21 cellular contexts compared by ENCODE assay signal in genomic region chr5:93008502-93009167, GRCh38.
DNase-seq lines count a peak whose midpoint lies in the region; ATAC-seq, FAIRE-seq and TF ChIP-seq lines count a peak whose summit lies in the region.
"Had no signal": no experiment of that assay in that cellular context is flagged by ENCODE, and none has a peak within 500 bp of the region (broad histone marks: within the 10 kb centered on the region; RNA-seq: fewer than 3 reads in every experiment).

No MANE protein-coding gene starts in this region.

- no peak for TF ChIP-seq RAD21 in HepG2 (CRISPR knock-in tag; IDR thresholded peaks at IDR 0.05)

- H3K4me1 ChIP-seq in HepG2 (ENCODE audit: insufficient read depth, low read length) (no peaks in the 10 kb centered on the region), right lobe of liver (no peaks in the 10 kb centered on the region)
- H3K4me1 ChIP-seq: A549; BLaER1 treated with 17β-estradiol and CSF1 and Interleukin-3, amounts not matched to agents 10 nM and 100 nM; Caco-2 had no signal

- CTCF ChIA-PET in HepG2 (lab: Yijun Ruan, JAX; ENCODE audit: low intra/inter-chr PET ratio, low total read pairs): no interaction called here

- no peak for DNase-seq in HepG2 (ENCODE audit: low spot score)
- no peak for DNase-seq in right lobe of liver
- peak; percentile 8 for DNase-seq in choroid plexus epithelial cell (ENCODE audit: low read depth)
- DNase-seq in fibroblast of the aortic adventitia (ENCODE audit: low read depth): peak; percentile 48
- no peak for DNase-seq in left colon
- DNase-seq in T-helper 1 cell: no peak
- no peak for DNase-seq in GF-D8 (lab: John Stamatoyannopoulos, UW)
- DNase-seq: AML-193; Caco-2; Calu3; CD4-positive, alpha-beta T cell; CD8-positive, alpha-beta T cell; DMS79 treated with DMSO at 0.1 percent for 48 hours had no signal

- H2AFZ ChIP-seq in HepG2 (ENCODE audit: low read length): no peak overlapping the region

- ATAC-seq in HepG2 (no peak), right lobe of liver (no peak), left colon (no peak)
- ATAC-seq: A549; CD8-positive, alpha-beta T cell; GM12878 had no signal

- H3K9me3 ChIP-seq in HepG2 (ENCODE audit: low read length) (peaks cover 9% of the 10 kb centered on the region), right lobe of liver (no peaks in the 10 kb centered on the region)
- H3K9me3 ChIP-seq: A549; BLaER1 treated with 17β-estradiol and CSF1 and Interleukin-3, amounts not matched to agents 10 nM and 100 nM; Caco-2 had no signal

- H3K4me3 ChIP-seq in HepG2 (replicated peaks in 1 of 3; ENCODE audit: insufficient read depth in 1 of 3, low read depth in 2 of 3, low read length in 3 of 3): no peak overlapping the region
- H3K4me3 ChIP-seq in right lobe of liver: no peak overlapping the region
- H3K4me3 ChIP-seq in choroid plexus epithelial cell (ENCODE audit: low read depth, low read length): no peak overlapping the region
- H3K4me3 ChIP-seq in fibroblast of the aortic adventitia (ENCODE audit: low read depth, low read length): no peak overlapping the region
- H3K4me3 ChIP-seq: A549; BLaER1 treated with 17β-estradiol and CSF1 and Interleukin-3, amounts not matched to agents 10 nM and 100 nM; GM12878 had no signal

- no TSS peak for BruUV-seq in HepG2 (replicated peaks; lab: Mats Ljungman, UMichigan)

- H3K9ac ChIP-seq in HepG2 (ENCODE audit: insufficient read depth, low read depth, low read length): no peak overlapping the region
- H3K9ac ChIP-seq: BLaER1 treated with 17β-estradiol and CSF1 and Interleukin-3, amounts not matched to agents 10 nM and 100 nM had no signal

- H3K79me2 ChIP-seq in HepG2 (ENCODE audit: insufficient read depth, low read length): no peaks in the 10 kb centered on the region

- intact Hi-C loops in HepG2 (cut with micrococcal nuclease; ENCODE audit: unreplicated experiment) (no loop called here), right lobe of liver (cut with DNase I) (no loop called here), left colon (cut with DNase I, micrococcal nuclease) (no loop called here)

- TF ChIP-seq EP300 in HepG2 (IDR thresholded peaks at IDR 0.05; ENCODE audit: low read depth in 2 of 2, low read length in 2 of 2): no peak
- no peak for TF ChIP-seq EP300 in HepG2 (CRISPR knock-in tag; IDR thresholded peaks at IDR 0.05; ENCODE audit: borderline replicate concordance)

- 89% methylated on average over 7 of the region's 7 CpGs for WGBS in HepG2 (ENCODE audit: low lambda C conversion rate)
- WGBS in right lobe of liver (ENCODE audit: insufficient coverage, low coverage, low lambda C conversion rate, missing lambda C conversion rate): 64% methylated on average over 7 of the region's 7 CpGs

- H3K27me3 ChIP-seq in HepG2 (ENCODE audit: control insufficient read depth in 1 of 2, insufficient read depth in 2 of 2, low read length in 2 of 2) (no peaks in the 10 kb centered on the region), right lobe of liver (no peaks in the 10 kb centered on the region)
- H3K27me3 ChIP-seq: BLaER1 treated with 17β-estradiol and CSF1 and Interleukin-3, amounts not matched to agents 10 nM and 100 nM had no signal

- no peak for FAIRE-seq in HepG2 (lab: Jason Lieb, UNC)
- FAIRE-seq: D721Med, GM12878, GM12892, GM18507 had no signal

- TF ChIP-seq POLR2A in HepG2 (IDR thresholded peaks at IDR 0.05; ENCODE audit: insufficient read depth in 1 of 2, low read depth in 2 of 2, low read length in 2 of 2) (no peak), right lobe of liver (IDR thresholded peaks at IDR 0.05) (no peak)

- in situ Hi-C loops in HepG2 (cut with HindIII; ENCODE audit: extremely low pct_ligation_motif_present, low pct_unique_long_range_greater_than_20kb): no loop called here

- H3K27ac ChIP-seq in HepG2 (ENCODE audit: extremely low read length, insufficient read depth, low read length) (no peak overlapping the region), right lobe of liver (no peak overlapping the region)
- H3K27ac ChIP-seq: 22Rv1; A549; BLaER1 treated with 17β-estradiol and CSF1 and Interleukin-3, amounts not matched to agents 10 nM and 100 nM; C4-2B had no signal

- POLR2A ChIA-PET in HepG2 (lab: Yijun Ruan, JAX): no interaction called here

- H3K4me2 ChIP-seq in HepG2 (ENCODE audit: low read depth, low read length): no peak overlapping the region
- H3K4me2 ChIP-seq: A549; BLaER1 treated with 17β-estradiol and CSF1 and Interleukin-3, amounts not matched to agents 10 nM and 100 nM had no signal

- TF ChIP-seq CTCF in HepG2 (CRISPR knock-in tag; IDR thresholded peaks at IDR 0.05) (no peak), right lobe of liver (IDR thresholded peaks at IDR 0.05) (no peak), choroid plexus epithelial cell (conservative IDR thresholded peaks at IDR 0.05; ENCODE audit: low read depth, low read length) (no peak), fibroblast of the aortic adventitia (IDR thresholded peaks at IDR 0.05; ENCODE audit: insufficient read depth, low read length) (no peak)

- H3K36me3 ChIP-seq in HepG2 (replicated peaks in 1 of 2; ENCODE audit: control insufficient read depth in 1 of 2, insufficient read depth in 2 of 2, low read length in 2 of 2): no peaks in the 10 kb centered on the region
- H3K36me3 ChIP-seq in right lobe of liver: no peaks in the 10 kb centered on the region
- H3K36me3 ChIP-seq: BLaER1 treated with 17β-estradiol and CSF1 and Interleukin-3, amounts not matched to agents 10 nM and 100 nM had no signal

- no peaks in the 10 kb centered on the region for H4K20me1 ChIP-seq in HepG2 (ENCODE audit: insufficient read depth, low read length)
- H4K20me1 ChIP-seq: BLaER1 treated with 17β-estradiol and CSF1 and Interleukin-3, amounts not matched to agents 10 nM and 100 nM had no signal

TF ChIP-seq in HepG2, 621 proteins besides CTCF, POLR2A, EP300 and RAD21:
- TF ChIP-seq, protein P1, sequence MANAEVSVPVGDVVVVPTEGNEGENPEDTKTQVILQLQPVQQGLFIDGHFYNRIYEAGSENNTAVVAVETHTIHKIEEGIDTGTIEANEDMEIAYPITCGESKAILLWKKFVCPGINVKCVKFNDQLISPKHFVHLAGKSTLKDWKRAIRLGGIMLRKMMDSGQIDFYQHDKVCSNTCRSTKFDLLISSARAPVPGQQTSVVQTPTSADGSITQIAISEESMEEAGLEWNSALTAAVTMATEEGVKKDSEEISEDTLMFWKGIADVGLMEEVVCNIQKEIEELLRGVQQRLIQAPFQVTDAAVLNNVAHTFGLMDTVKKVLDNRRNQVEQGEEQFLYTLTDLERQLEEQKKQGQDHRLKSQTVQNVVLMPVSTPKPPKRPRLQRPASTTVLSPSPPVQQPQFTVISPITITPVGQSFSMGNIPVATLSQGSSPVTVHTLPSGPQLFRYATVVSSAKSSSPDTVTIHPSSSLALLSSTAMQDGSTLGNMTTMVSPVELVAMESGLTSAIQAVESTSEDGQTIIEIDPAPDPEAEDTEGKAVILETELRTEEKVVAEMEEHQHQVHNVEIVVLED (CRISPR knock-in tag; IDR thresholded peaks at IDR 0.05; ENCODE audit: borderline replicate concordance): no peak
- TF ChIP-seq NRL (CRISPR knock-in tag; IDR thresholded peaks at IDR 0.05; ENCODE audit: borderline replicate concordance) (no peak), AHR (CRISPR knock-in tag; IDR thresholded peaks at IDR 0.05) (no peak), EED (CRISPR knock-in tag; IDR thresholded peaks at IDR 0.05) (no peak), TEAD3 (CRISPR knock-in tag; optimal IDR thresholded peaks at IDR 0.05; ENCODE audit: borderline replicate concordance) (no peak), ZNF564 (CRISPR knock-in tag; IDR thresholded peaks at IDR 0.05) (peak; percentile 95; the same call in 1 of the 2 replicates), YEATS4 (CRISPR knock-in tag; IDR thresholded peaks at IDR 0.05; ENCODE audit: borderline replicate concordance) (no peak)

Comparison
In these comparisons a context has a peak if more than half of its experiments do, and no peak if none do; other contexts are left out.
1. DNase-seq: peak in choroid plexus epithelial cell (single experiment) and fibroblast of the aortic adventitia (single experiment); none in HepG2 (single experiment), right lobe of liver (0 of 3), left colon (0 of 2), T-helper 1 cell (0 of 5) and GF-D8 (single experiment).